Comparison of ENCODE assay signal across 22 cellular contexts in genomic region chr10:8829592-8829991, GRCh38.
DNase-seq lines count a peak whose midpoint lies in the region; ATAC-seq and TF ChIP-seq lines count a peak whose summit lies in the region.
"Had no signal": no experiment of that assay in that cellular context is flagged by ENCODE, and none has a peak within 500 bp of the region (broad histone marks: within the 10 kb centered on the region; RNA-seq: fewer than 3 reads in every experiment).

No MANE protein-coding gene starts in this region.

- H3K9me3 ChIP-seq in RWPE2 (ENCODE audit: severe bottlenecking) (no peaks in the 10 kb centered on the region), skeletal muscle satellite cell (replicated peaks; ENCODE audit: low read length) (no peaks in the 10 kb centered on the region), stomach (no peaks in the 10 kb centered on the region)

- H3K36me3 ChIP-seq in RWPE2 (ENCODE audit: low read depth), result no peaks in the 10 kb centered on the region
- H3K36me3 ChIP-seq in skeletal muscle satellite cell (ENCODE audit: insufficient read depth, low read length), result no peaks in the 10 kb centered on the region
- no peaks in the 10 kb centered on the region for H3K36me3 ChIP-seq in stomach

- no peak overlapping the region for H3K9ac ChIP-seq in skeletal muscle satellite cell (ENCODE audit: low read depth, low read length)

- H3K4me3 ChIP-seq in RWPE2 (ENCODE audit: severe bottlenecking) (no peak overlapping the region), skeletal muscle satellite cell (ENCODE audit: low read length) (no peak overlapping the region), stomach (no peak overlapping the region)
- H3K4me3 ChIP-seq: GM23338, PC-9, SK-N-MC had no signal

- H3K4me1 ChIP-seq in RWPE2 (ENCODE audit: insufficient read depth, poor library complexity, severe bottlenecking) (peaks cover 35% of the 10 kb centered on the region), skeletal muscle satellite cell (ENCODE audit: control insufficient read depth, insufficient read depth, low read length) (no peaks in the 10 kb centered on the region), stomach (no peaks in the 10 kb centered on the region)

- peaks cover 17% of the 10 kb centered on the region for H3K4me1 Mint-ChIP-seq in activated naive CD8-positive, alpha-beta T cell (ENCODE audit: low read depth)
- H3K4me1 Mint-ChIP-seq in activated naive CD8-positive, alpha-beta T cell treated with anti-CD3 and anti-CD28 coated beads, Interleukin-2, amount 50 U/mL, for 24 hours, result peaks cover 17% of the 10 kb centered on the region
- H3K4me1 Mint-ChIP-seq: GM23338, H9 had no signal

- no peak for TF ChIP-seq EP300 in stomach (IDR thresholded peaks at IDR 0.05)

- no peak for ATAC-seq in activated naive CD8-positive, alpha-beta T cell treated with anti-CD3 and anti-CD28 coated beads, Interleukin-2, amount 50 U/mL, for 24 hours
- ATAC-seq in RWPE2 (ENCODE audit: low read depth) (peak; percentile 92), esophagus mucosa (peak; percentile 94), GM19351 (IDR thresholded peaks at IDR 0.05; ENCODE audit: unreplicated experiment) (no peak)
- ATAC-seq: GM23338 had no signal

- no peak for TF ChIP-seq POLR2A in stomach (IDR thresholded peaks at IDR 0.05)

- H3K27me3 Mint-ChIP-seq in activated naive CD8-positive, alpha-beta T cell, result no peaks in the 10 kb centered on the region
- no peaks in the 10 kb centered on the region for H3K27me3 Mint-ChIP-seq in activated naive CD8-positive, alpha-beta T cell treated with anti-CD3 and anti-CD28 coated beads, Interleukin-2, amount 50 U/mL, for 24 hours

- H3K4me2 ChIP-seq in skeletal muscle satellite cell (ENCODE audit: low read length), result peak overlapping the region; percentile 36
- H3K4me2 ChIP-seq: GM23338, PC-9 had no signal

- 49 to 63% (median 59%) methylated on average over 2 of the region's 2 CpGs for WGBS in stomach, 5 donors

- H3K36me3 Mint-ChIP-seq in activated naive CD8-positive, alpha-beta T cell, result no peaks in the 10 kb centered on the region
- peaks cover 2% of the 10 kb centered on the region for H3K36me3 Mint-ChIP-seq in activated naive CD8-positive, alpha-beta T cell treated with anti-CD3 and anti-CD28 coated beads, Interleukin-2, amount 50 U/mL, for 24 hours (ENCODE audit: low read depth)

- H3K27me3 ChIP-seq in RWPE2 (ENCODE audit: insufficient read depth, poor library complexity, severe bottlenecking) (no peaks in the 10 kb centered on the region), skeletal muscle satellite cell (ENCODE audit: control insufficient read depth, insufficient read depth, low read length) (no peaks in the 10 kb centered on the region), stomach (no peaks in the 10 kb centered on the region)

- H3K9me3 Mint-ChIP-seq in activated naive CD8-positive, alpha-beta T cell (ENCODE audit: low read depth), result no peaks in the 10 kb centered on the region
- H3K9me3 Mint-ChIP-seq in activated naive CD8-positive, alpha-beta T cell treated with anti-CD3 and anti-CD28 coated beads, Interleukin-2, amount 50 U/mL, for 24 hours, result no peaks in the 10 kb centered on the region
- H3K9me3 Mint-ChIP-seq: GM23338, H9 had no signal

- no peak for DNase-seq in activated naive CD8-positive, alpha-beta T cell treated with anti-CD3 and anti-CD28 coated beads, Interleukin-2, amount 50 U/mL, for 24 hours
- no peak for DNase-seq in RWPE2 (ENCODE audit: low spot score)
- no peak for DNase-seq in inferior parietal cortex (ENCODE audit: extremely low spot score)
- DNase-seq in stomach, result no peak
- DNase-seq: 8988T, H9, NCI-H1092, NCI-H1436, NCI-H187, NCI-H2171 treated with DMSO at 0.1 percent for 48 hours, NCI-H345, NCI-H510A treated with DMSO at 0.1 percent for 48 hours, NCI-H748 treated with DMSO at 0.1 percent for 48 hours, PC-9, SHP77 had no signal

- TF ChIP-seq CTCF in RWPE2 (IDR thresholded peaks at IDR 0.05; ENCODE audit: poor library complexity, severe bottlenecking) (no peak), stomach (IDR thresholded peaks at IDR 0.05) (no peak)

- intact Hi-C loops in stomach (cut with DNase I; ENCODE audit: low total_unique reads), result no loop called here

- H3K27ac ChIP-seq in RWPE2 (ENCODE audit: poor library complexity, severe bottlenecking) (peak overlapping the region; percentile 97), stomach (no peak overlapping the region)
- H3K27ac ChIP-seq: HL-60, PC-9, SK-N-MC had no signal

- H3K4me3 Mint-ChIP-seq in activated naive CD8-positive, alpha-beta T cell, result no peak overlapping the region
- H3K4me3 Mint-ChIP-seq in activated naive CD8-positive, alpha-beta T cell treated with anti-CD3 and anti-CD28 coated beads, Interleukin-2, amount 50 U/mL, for 24 hours, result no peak overlapping the region
- H3K4me3 Mint-ChIP-seq: GM23338, H9 had no signal

- H3K27ac Mint-ChIP-seq in activated naive CD8-positive, alpha-beta T cell, result peak overlapping the region; percentile 47
- H3K27ac Mint-ChIP-seq in activated naive CD8-positive, alpha-beta T cell treated with anti-CD3 and anti-CD28 coated beads, Interleukin-2, amount 50 U/mL, for 24 hours, result no peak overlapping the region
- H3K27ac Mint-ChIP-seq: GM23338, H9 had no signal

Comparison
In these comparisons a context has a peak if more than half of its experiments do, and no peak if none do; other contexts are left out.
1. ATAC-seq: peak in RWPE2 (single experiment) and esophagus mucosa (single experiment); none in activated naive CD8-positive, alpha-beta T cell treated with anti-CD3 and anti-CD28 coated beads, Interleukin-2, amount 50 U/mL, for 24 hours (single experiment) and GM19351 (single experiment).